In the genomic region with DNA sequence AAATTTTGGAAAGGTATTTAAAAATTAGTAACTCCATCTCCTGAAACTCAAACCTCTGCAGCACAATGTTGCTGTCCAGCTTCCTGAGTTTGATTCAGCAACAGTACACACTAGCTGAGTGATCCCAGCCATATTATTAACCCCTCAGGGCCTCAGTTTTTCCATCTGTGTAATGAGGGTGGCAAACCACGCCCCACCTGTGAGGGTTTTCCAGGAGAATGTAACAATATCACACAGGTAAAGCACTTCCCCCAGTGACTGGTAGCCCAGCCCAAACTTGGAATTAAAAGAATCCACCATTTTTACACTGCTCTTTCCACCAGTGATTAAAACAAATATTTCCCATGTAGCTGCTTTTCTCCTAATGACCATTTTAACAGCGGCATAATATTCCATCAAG, we compare ENCODE assay signal across 18 cellular contexts.
"Had no signal": no experiment of that assay in that cellular context is flagged by ENCODE, and none has a peak within 500 bp of the region (broad histone marks: within the 10 kb centered on the region; RNA-seq: fewer than 3 reads in every experiment).

No MANE protein-coding gene starts in this region.

- H3K4me3 Mint-ChIP-seq: activated CD4-positive, alpha-beta T cell treated with anti-CD3 and anti-CD28 coated beads, Interleukin-2, amount 10 ng/mL, durations not matched to agents 7 days and 5 days; activated T-cell treated with anti-CD3 and anti-CD28 coated beads, Interleukin-2, amount 50 U/mL, for 72 hours; brain; effector memory CD8-positive, alpha-beta T cell; mesothelial cell of epicardium; naive B cell; neural progenitor cell; T-helper 2 cell treated with Interferon-gamma antibody and Interleukin-4, amounts not matched to agents 5 μg/mL and 100 μg/mL, for 36 hours had no signal

- H3K9ac ChIP-seq: neural progenitor cell had no signal

- H3K36me3 Mint-ChIP-seq: activated naive CD4-positive, alpha-beta T cell treated with anti-CD3 and anti-CD28 coated beads, Interleukin-2, amount 50 U/mL, for 72 hours; mesothelial cell of epicardium; naive B cell; neural progenitor cell had no signal

- ATAC-seq: activated naive CD4-positive, alpha-beta T cell treated with anti-CD3 and anti-CD28 coated beads, Interleukin-2, amount 50 U/mL, for 72 hours; activated T-cell treated with anti-CD3 and anti-CD28 coated beads, Interleukin-2, amount 50 U/mL, for 72 hours; effector memory CD8-positive, alpha-beta T cell had no signal

- H3K27me3 Mint-ChIP-seq: brain; effector memory CD8-positive, alpha-beta T cell; naive B cell had no signal

- DNase-seq: activated CD4-positive, alpha-beta T cell treated with anti-CD3 and anti-CD28 coated beads, Interleukin-2, amount 10 ng/mL, durations not matched to agents 7 days and 5 days; activated CD8-positive, alpha-beta memory T cell treated with anti-CD3 and anti-CD28 coated beads, Interleukin-2, amount 50 U/mL, for 48 hours; activated gamma-delta T cell; activated T-cell treated with anti-CD3 and anti-CD28 coated beads, Interleukin-2, amount 50 U/mL, for 72 hours; dermis blood vessel endothelial cell; effector memory CD8-positive, alpha-beta T cell; glutamatergic neuron; kidney glomerular epithelial cell; naive B cell; stimulated activated CD4-positive, alpha-beta T cell treated with anti-CD3 and anti-CD28 coated beads, Interleukin-1b, Interleukin-23, amount 100 ng/mL, for 48 hours; SW 1271; thyroid gland had no signal

- H3K27ac Mint-ChIP-seq: activated CD4-positive, alpha-beta T cell treated with anti-CD3 and anti-CD28 coated beads, Interleukin-2, amount 10 ng/mL, durations not matched to agents 7 days and 5 days; activated T-cell treated with anti-CD3 and anti-CD28 coated beads, Interleukin-2, amount 50 U/mL, for 72 hours; brain; effector memory CD8-positive, alpha-beta T cell; neural progenitor cell; T-helper 2 cell treated with Interferon-gamma antibody and Interleukin-4, amounts not matched to agents 5 μg/mL and 100 μg/mL, for 36 hours had no signal

- H3K27me3 ChIP-seq: neural progenitor cell, thyroid gland had no signal

- H3K27ac ChIP-seq: neural progenitor cell, thyroid gland had no signal

- H3K4me1 ChIP-seq: neural progenitor cell, thyroid gland had no signal

- H3K36me3 ChIP-seq: neural progenitor cell, thyroid gland had no signal

- H3K4me3 ChIP-seq: lung, neural progenitor cell, thyroid gland had no signal

- H3K9me3 ChIP-seq: thyroid gland had no signal

- H3K9me3 Mint-ChIP-seq: activated CD4-positive, alpha-beta T cell treated with anti-CD3 and anti-CD28 coated beads, Interleukin-2, amount 10 ng/mL, durations not matched to agents 7 days and 5 days; activated naive CD4-positive, alpha-beta T cell treated with anti-CD3 and anti-CD28 coated beads, Interleukin-2, amount 50 U/mL, for 72 hours; activated T-cell treated with anti-CD3 and anti-CD28 coated beads, Interleukin-2, amount 50 U/mL, for 72 hours; brain; effector memory CD8-positive, alpha-beta T cell; mesothelial cell of epicardium; naive B cell; neural progenitor cell; T-helper 2 cell treated with Interferon-gamma antibody and Interleukin-4, amounts not matched to agents 5 μg/mL and 100 μg/mL, for 36 hours had no signal
